Comparison of ENCODE assay signal across 1 cellular context in genomic region chr6:33314943-33315752, GRCh38.
TF ChIP-seq lines count a peak whose summit lies in the region.

No MANE protein-coding gene starts in this region.

TF ChIP-seq in IMR-90, 13 proteins besides CTCF, POLR2A, EP300 and RAD21:
- TF ChIP-seq USF2 (IDR thresholded peaks at IDR 0.05; ENCODE audit: low read depth, low read length) = no peak
- TF ChIP-seq MXI1 (IDR thresholded peaks at IDR 0.05; ENCODE audit: borderline replicate concordance, low read depth, low read length) = no peak
- no peak for TF ChIP-seq ELK1 (IDR thresholded peaks at IDR 0.05; ENCODE audit: borderline replicate concordance, low read depth, low read length)
- TF ChIP-seq FOS (IDR thresholded peaks at IDR 0.05; ENCODE audit: low read depth, low read length) = no peak
- no peak for TF ChIP-seq NFE2L2 (IDR thresholded peaks at IDR 0.05; ENCODE audit: low read depth, low read length)
- no peak for TF ChIP-seq MAZ (IDR thresholded peaks at IDR 0.05; ENCODE audit: borderline replicate concordance, low read depth, low read length)
- TF ChIP-seq SMC3 (IDR thresholded peaks at IDR 0.05; ENCODE audit: low read depth, low read length) = no peak
- no peak for TF ChIP-seq RFX5 (IDR thresholded peaks at IDR 0.05; ENCODE audit: low read depth, low read length)
- no peak for TF ChIP-seq MAFK (IDR thresholded peaks at IDR 0.05; ENCODE audit: low read depth, low read length)
- no peak for TF ChIP-seq CEBPB (IDR thresholded peaks at IDR 0.05; ENCODE audit: low read depth, low read length)
- TF ChIP-seq RCOR1 (IDR thresholded peaks at IDR 0.05; ENCODE audit: insufficient replicate concordance, low read length) = no peak
- TF ChIP-seq BHLHE40 (IDR thresholded peaks at IDR 0.05; ENCODE audit: low read depth, low read length) = no peak
- no peak for TF ChIP-seq CHD1 (IDR thresholded peaks at IDR 0.05; ENCODE audit: low read depth, low read length)
TF ChIP-seq in IMR-90: peak in this region for 0.
